1 cellular context compared by ENCODE assay signal in genomic region chr6:44092312-44092884, GRCh38.
A peak's percentile ranks its signal among the peaks of the same experiment; 100 is the strongest.
TF ChIP-seq lines count a peak whose summit lies in the region.

No MANE protein-coding gene starts in this region.

TF ChIP-seq in HepG2, 621 proteins besides CTCF, POLR2A, EP300 and RAD21 (continued from another document and continues in another):
- TF ChIP-seq PBX2 (CRISPR knock-in tag; IDR thresholded peaks at IDR 0.05) (0 out of 2 replicates have a peak, but pooled peaks have one; percentile 55), PPARG (CRISPR knock-in tag; conservative IDR thresholded peaks at IDR 0.05) (peak; percentile 99), KLF16 (CRISPR knock-in tag; IDR thresholded peaks at IDR 0.05) (no peak), ZNF121 (CRISPR knock-in tag; IDR thresholded peaks at IDR 0.05) (peak; percentile 72; the same call in 1 of the 2 replicates), ARNT2 (CRISPR knock-in tag; IDR thresholded peaks at IDR 0.05; ENCODE audit: low read depth) (no peak), TP53 (CRISPR knock-in tag; conservative IDR thresholded peaks at IDR 0.05) (no peak; the same call in 1 of the 2 replicates), TEAD3 (CRISPR knock-in tag; optimal IDR thresholded peaks at IDR 0.05; ENCODE audit: borderline replicate concordance) (peak; percentile 83), MEIS1 (CRISPR knock-in tag; IDR thresholded peaks at IDR 0.05; ENCODE audit: borderline replicate concordance) (peak; percentile 84; the same call in 1 of the 2 replicates), ZBTB3 (CRISPR knock-in tag; IDR thresholded peaks at IDR 0.05; ENCODE audit: borderline replicate concordance, low read depth) (0 out of 2 replicates have a peak, but pooled peaks have one; percentile 24), SMARCE1 (IDR thresholded peaks at IDR 0.05; ENCODE audit: borderline replicate concordance) (no peak), ARID2 (CRISPR knock-in tag; IDR thresholded peaks at IDR 0.05; ENCODE audit: borderline replicate concordance) (no peak; the same call in 1 of the 2 replicates), JUNB (CRISPR knock-in tag; IDR thresholded peaks at IDR 0.05; ENCODE audit: borderline replicate concordance) (no peak), SP1 (IDR thresholded peaks at IDR 0.05) (no peak), SP1 (CRISPR knock-in tag; IDR thresholded peaks at IDR 0.05) (no peak), SALL1 (CRISPR knock-in tag; IDR thresholded peaks at IDR 0.05) (peak; percentile 97), HDAC2 (CRISPR knock-in tag; IDR thresholded peaks at IDR 0.05) (peak; percentile 97), CHD2 (IDR thresholded peaks at IDR 0.05; ENCODE audit: low read depth, low read length) (no peak), NCOA2 (CRISPR knock-in tag; IDR thresholded peaks at IDR 0.05) (peak; percentile 87), ZNF563 (CRISPR knock-in tag; IDR thresholded peaks at IDR 0.05) (no peak), NFKB2 (CRISPR knock-in tag; IDR thresholded peaks at IDR 0.05; ENCODE audit: borderline replicate concordance) (no peak), PRMT3 (CRISPR knock-in tag; IDR thresholded peaks at IDR 0.05; ENCODE audit: borderline replicate concordance, low read depth) (no peak), GTF2F1 (IDR thresholded peaks at IDR 0.05; ENCODE audit: low read length) (no peak), KAT7 (CRISPR knock-in tag; IDR thresholded peaks at IDR 0.05; ENCODE audit: borderline replicate concordance) (peak; percentile 84; the same call in 1 of the 2 replicates), ZNF530 (CRISPR knock-in tag; IDR thresholded peaks at IDR 0.05; ENCODE audit: low read depth) (no peak), RERE (CRISPR knock-in tag; IDR thresholded peaks at IDR 0.05; ENCODE audit: low read depth) (0 out of 2 replicates have a peak, but pooled peaks have one; percentile 44), TCF12 (IDR thresholded peaks at IDR 0.05) (no peak), TCF12 (CRISPR knock-in tag; IDR thresholded peaks at IDR 0.05) (peak; percentile 70; the same call in 1 of the 2 replicates), E2F5 (CRISPR knock-in tag; conservative IDR thresholded peaks at IDR 0.05) (no peak), TERF1 (CRISPR knock-in tag; IDR thresholded peaks at IDR 0.05) (no peak), RAD51 (IDR thresholded peaks at IDR 0.05; ENCODE audit: borderline replicate concordance) (no peak), ZNF782 (CRISPR knock-in tag; IDR thresholded peaks at IDR 0.05; ENCODE audit: borderline replicate concordance) (no peak), SPEN (CRISPR knock-in tag; IDR thresholded peaks at IDR 0.05; ENCODE audit: low read depth) (peak; percentile 79; the same call in 1 of the 2 replicates), ZSCAN12 (CRISPR knock-in tag; IDR thresholded peaks at IDR 0.05) (no peak), ZEB1 (IDR thresholded peaks at IDR 0.05; ENCODE audit: insufficient replicate concordance, low read depth) (peak; percentile 74), UBTF (CRISPR knock-in tag; IDR thresholded peaks at IDR 0.05) (no peak; the same call in 1 of the 2 replicates), MAFG (CRISPR knock-in tag; IDR thresholded peaks at IDR 0.05) (no peak), SRF (IDR thresholded peaks at IDR 0.05; ENCODE audit: low read depth, low read length) (no peak), ONECUT2 (CRISPR knock-in tag; IDR thresholded peaks at IDR 0.05) (no peak; the same call in 1 of the 2 replicates), CCAR2 (optimal IDR thresholded peaks at IDR 0.05; ENCODE audit: low read depth, low read length) (no peak), ZSCAN25 (CRISPR knock-in tag; IDR thresholded peaks at IDR 0.05) (no peak; the same call in 1 of the 2 replicates), ZNF430 (CRISPR knock-in tag; IDR thresholded peaks at IDR 0.05) (no peak; the same call in none of the 2 replicates), ZNF615 (CRISPR knock-in tag; IDR thresholded peaks at IDR 0.05; ENCODE audit: borderline replicate concordance) (no peak), SRSF9 (IDR thresholded peaks at IDR 0.05; ENCODE audit: borderline replicate concordance, insufficient read depth, low read depth, low read length, poor library complexity, severe bottlenecking) (no peak), ZNF672 (CRISPR knock-in tag; IDR thresholded peaks at IDR 0.05) (no peak), TMF1 (CRISPR knock-in tag; IDR thresholded peaks at IDR 0.05; ENCODE audit: low read depth) (no peak)
- TF ChIP-seq, protein P1, sequence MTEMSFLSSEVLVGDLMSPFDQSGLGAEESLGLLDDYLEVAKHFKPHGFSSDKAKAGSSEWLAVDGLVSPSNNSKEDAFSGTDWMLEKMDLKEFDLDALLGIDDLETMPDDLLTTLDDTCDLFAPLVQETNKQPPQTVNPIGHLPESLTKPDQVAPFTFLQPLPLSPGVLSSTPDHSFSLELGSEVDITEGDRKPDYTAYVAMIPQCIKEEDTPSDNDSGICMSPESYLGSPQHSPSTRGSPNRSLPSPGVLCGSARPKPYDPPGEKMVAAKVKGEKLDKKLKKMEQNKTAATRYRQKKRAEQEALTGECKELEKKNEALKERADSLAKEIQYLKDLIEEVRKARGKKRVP (CRISPR knock-in tag; IDR thresholded peaks at IDR 0.05): no peak
- TF ChIP-seq, protein P2, sequence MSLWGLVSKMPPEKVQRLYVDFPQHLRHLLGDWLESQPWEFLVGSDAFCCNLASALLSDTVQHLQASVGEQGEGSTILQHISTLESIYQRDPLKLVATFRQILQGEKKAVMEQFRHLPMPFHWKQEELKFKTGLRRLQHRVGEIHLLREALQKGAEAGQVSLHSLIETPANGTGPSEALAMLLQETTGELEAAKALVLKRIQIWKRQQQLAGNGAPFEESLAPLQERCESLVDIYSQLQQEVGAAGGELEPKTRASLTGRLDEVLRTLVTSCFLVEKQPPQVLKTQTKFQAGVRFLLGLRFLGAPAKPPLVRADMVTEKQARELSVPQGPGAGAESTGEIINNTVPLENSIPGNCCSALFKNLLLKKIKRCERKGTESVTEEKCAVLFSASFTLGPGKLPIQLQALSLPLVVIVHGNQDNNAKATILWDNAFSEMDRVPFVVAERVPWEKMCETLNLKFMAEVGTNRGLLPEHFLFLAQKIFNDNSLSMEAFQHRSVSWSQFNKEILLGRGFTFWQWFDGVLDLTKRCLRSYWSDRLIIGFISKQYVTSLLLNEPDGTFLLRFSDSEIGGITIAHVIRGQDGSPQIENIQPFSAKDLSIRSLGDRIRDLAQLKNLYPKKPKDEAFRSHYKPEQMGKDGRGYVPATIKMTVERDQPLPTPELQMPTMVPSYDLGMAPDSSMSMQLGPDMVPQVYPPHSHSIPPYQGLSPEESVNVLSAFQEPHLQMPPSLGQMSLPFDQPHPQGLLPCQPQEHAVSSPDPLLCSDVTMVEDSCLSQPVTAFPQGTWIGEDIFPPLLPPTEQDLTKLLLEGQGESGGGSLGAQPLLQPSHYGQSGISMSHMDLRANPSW (CRISPR knock-in tag; IDR thresholded peaks at IDR 0.05; ENCODE audit: borderline replicate concordance): peak; percentile 93
- TF ChIP-seq, protein P3, sequence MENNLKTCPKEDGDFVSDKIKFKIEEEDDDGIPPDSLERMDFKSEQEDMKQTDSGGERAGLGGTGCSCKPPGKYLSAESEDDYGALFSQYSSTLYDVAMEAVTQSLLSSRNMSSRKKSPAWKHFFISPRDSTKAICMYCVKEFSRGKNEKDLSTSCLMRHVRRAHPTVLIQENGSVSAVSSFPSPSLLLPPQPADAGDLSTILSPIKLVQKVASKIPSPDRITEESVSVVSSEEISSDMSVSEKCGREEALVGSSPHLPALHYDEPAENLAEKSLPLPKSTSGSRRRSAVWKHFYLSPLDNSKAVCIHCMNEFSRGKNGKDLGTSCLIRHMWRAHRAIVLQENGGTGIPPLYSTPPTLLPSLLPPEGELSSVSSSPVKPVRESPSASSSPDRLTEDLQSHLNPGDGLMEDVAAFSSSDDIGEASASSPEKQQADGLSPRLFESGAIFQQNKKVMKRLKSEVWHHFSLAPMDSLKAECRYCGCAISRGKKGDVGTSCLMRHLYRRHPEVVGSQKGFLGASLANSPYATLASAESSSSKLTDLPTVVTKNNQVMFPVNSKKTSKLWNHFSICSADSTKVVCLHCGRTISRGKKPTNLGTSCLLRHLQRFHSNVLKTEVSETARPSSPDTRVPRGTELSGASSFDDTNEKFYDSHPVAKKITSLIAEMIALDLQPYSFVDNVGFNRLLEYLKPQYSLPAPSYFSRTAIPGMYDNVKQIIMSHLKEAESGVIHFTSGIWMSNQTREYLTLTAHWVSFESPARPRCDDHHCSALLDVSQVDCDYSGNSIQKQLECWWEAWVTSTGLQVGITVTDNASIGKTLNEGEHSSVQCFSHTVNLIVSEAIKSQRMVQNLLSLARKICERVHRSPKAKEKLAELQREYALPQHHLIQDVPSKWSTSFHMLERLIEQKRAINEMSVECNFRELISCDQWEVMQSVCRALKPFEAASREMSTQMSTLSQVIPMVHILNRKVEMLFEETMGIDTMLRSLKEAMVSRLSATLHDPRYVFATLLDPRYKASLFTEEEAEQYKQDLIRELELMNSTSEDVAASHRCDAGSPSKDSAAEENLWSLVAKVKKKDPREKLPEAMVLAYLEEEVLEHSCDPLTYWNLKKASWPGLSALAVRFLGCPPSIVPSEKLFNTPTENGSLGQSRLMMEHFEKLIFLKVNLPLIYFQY (CRISPR knock-in tag; IDR thresholded peaks at IDR 0.05; ENCODE audit: borderline replicate concordance): no peak
